In genomic region chr5:137696481-137696880, GRCh38 we compare ENCODE assay signal across 1 cellular context.
TF ChIP-seq lines count a peak whose summit lies in the region.

No MANE protein-coding gene starts in this region.

TF ChIP-seq in GM23338, 12 proteins besides CTCF, POLR2A, EP300 and RAD21:
- no peak for TF ChIP-seq ZNF462 (CRISPR knock-in tag; IDR thresholded peaks at IDR 0.05)
- no peak for TF ChIP-seq ETS1 (IDR thresholded peaks at IDR 0.05)
- TF ChIP-seq EZH2phosphoT487 (IDR thresholded peaks at IDR 0.05; ENCODE audit: unreplicated experiment), result no peak
- no peak for TF ChIP-seq CREB1 (CRISPR knock-in tag; IDR thresholded peaks at IDR 0.05; ENCODE audit: low read depth)
- no peak for TF ChIP-seq POLR2AphosphoS5 (IDR thresholded peaks at IDR 0.05; ENCODE audit: low read depth)
- TF ChIP-seq STAT1 (IDR thresholded peaks at IDR 0.05; ENCODE audit: unreplicated experiment), result no peak
- TF ChIP-seq REST (IDR thresholded peaks at IDR 0.05; ENCODE audit: unreplicated experiment), result no peak
- TF ChIP-seq ZNF114 (CRISPR knock-in tag; IDR thresholded peaks at IDR 0.05), result no peak
- TF ChIP-seq EZH2 (IDR thresholded peaks at IDR 0.05; ENCODE audit: low read depth, unreplicated experiment), result no peak
- no peak for TF ChIP-seq JUNB (IDR thresholded peaks at IDR 0.05; ENCODE audit: unreplicated experiment)
- TF ChIP-seq NANOG (IDR thresholded peaks at IDR 0.05; ENCODE audit: borderline replicate concordance), result no peak
- TF ChIP-seq ZNF331 (CRISPR knock-in tag; IDR thresholded peaks at IDR 0.05; ENCODE audit: low read depth), result no peak
